ENCODE assay signal across 19 cellular contexts in genomic region chr1:13535227-13535626, GRCh38. TPM values are rescaled to one million over a fixed set of nuclear protein-coding genes. Genes with fewer than 3 reads are reported as not detected.
DNase-seq lines count a peak whose midpoint lies in the region; ATAC-seq, FAIRE-seq and TF ChIP-seq lines count a peak whose summit lies in the region.
"Had no signal": no experiment of that assay in that cellular context is flagged by ENCODE, and none has a peak within 500 bp of the region (broad histone marks: within the 10 kb centered on the region; RNA-seq: fewer than 3 reads in every experiment).

No MANE protein-coding gene starts in this region.

- in situ Hi-C loops in gastrocnemius medialis (cut with MboI; ENCODE audit: low sequenced_read_pairs in 4 of 4) = no loop called here

- H3K4me1 ChIP-seq in heart left ventricle (peaks cover 0 to 25% (median 0%) of the 10 kb centered on the region in 12 donors), right atrium auricular region (no peaks in the 10 kb centered on the region), gastrocnemius medialis (peaks cover 11% of the 10 kb centered on the region in 2 donors)
- H3K4me1 ChIP-seq: Caco-2 had no signal

- no peak for TF ChIP-seq CTCF in bronchial epithelial cell (IDR thresholded peaks at IDR 0.05; ENCODE audit: insufficient read depth, low read length, severe bottlenecking)
- TF ChIP-seq CTCF in heart left ventricle (IDR thresholded peaks at IDR 0.05) = no peak
- no peak for TF ChIP-seq CTCF in right atrium auricular region (IDR thresholded peaks at IDR 0.05)
- no peak for TF ChIP-seq CTCF in gastrocnemius medialis (IDR thresholded peaks at IDR 0.05 in 4 of 5, conservative IDR thresholded peaks at IDR 0.05 in 1 of 5)
- TF ChIP-seq CTCF in HFFc6 (IDR thresholded peaks at IDR 0.05) = no peak

- TF ChIP-seq POLR2A in heart left ventricle (IDR thresholded peaks at IDR 0.05) = no peak
- TF ChIP-seq POLR2A in gastrocnemius medialis (IDR thresholded peaks at IDR 0.05) = no peak

- H3K4me3 ChIP-seq in bronchial epithelial cell (ENCODE audit: low read depth, low read length) = no peak overlapping the region
- H3K4me3 ChIP-seq in heart left ventricle = no peak overlapping the region
- no peak overlapping the region for H3K4me3 ChIP-seq in right atrium auricular region
- no peak overlapping the region for H3K4me3 ChIP-seq in gastrocnemius medialis
- H3K4me3 ChIP-seq: BLaER1, GM23248 had no signal

- no peaks in the 10 kb centered on the region for H3K36me3 ChIP-seq in bronchial epithelial cell (ENCODE audit: control insufficient read depth, insufficient read depth, low read length)
- H3K36me3 ChIP-seq in heart left ventricle = no peaks in the 10 kb centered on the region
- H3K36me3 ChIP-seq in right atrium auricular region = no peaks in the 10 kb centered on the region
- no peaks in the 10 kb centered on the region for H3K36me3 ChIP-seq in gastrocnemius medialis
- H3K36me3 ChIP-seq: BLaER1 had no signal

- H3K9me3 ChIP-seq in heart left ventricle = no peaks in the 10 kb centered on the region
- H3K9me3 ChIP-seq in right atrium auricular region = no peaks in the 10 kb centered on the region
- no peaks in the 10 kb centered on the region for H3K9me3 ChIP-seq in gastrocnemius medialis
- H3K9me3 ChIP-seq: BLaER1, Caco-2 had no signal

- peak; percentile 32 for FAIRE-seq in bronchial epithelial cell (lab: Jason Lieb, UNC)
- FAIRE-seq: HepG2, HTR-8/SVneo had no signal

- no peaks in the 10 kb centered on the region for H3K27me3 ChIP-seq in bronchial epithelial cell (ENCODE audit: control insufficient read depth, insufficient read depth, low read length)
- H3K27me3 ChIP-seq in heart left ventricle = peaks cover 0 to 3% (median 0%) of the 10 kb centered on the region in 9 donors
- no peaks in the 10 kb centered on the region for H3K27me3 ChIP-seq in right atrium auricular region
- no peaks in the 10 kb centered on the region for H3K27me3 ChIP-seq in gastrocnemius medialis
- H3K27me3 ChIP-seq: BLaER1 had no signal

- intact Hi-C loops in heart left ventricle (cut with DNase I) = no loop called here
- intact Hi-C loops in gastrocnemius medialis (cut with DNase I; ENCODE audit: low total_unique reads) = no loop called here

- peaks cover 50% of the 10 kb centered on the region for H3K9me3 Mint-ChIP-seq in HFFc6
- H3K9me3 Mint-ChIP-seq: CD8-positive, alpha-beta memory T cell had no signal

- no peaks in the 10 kb centered on the region; the same call in none of the 2 replicates for H3K27me3 Mint-ChIP-seq in HFFc6 (ENCODE audit: insufficient read depth)

- H3K27ac Mint-ChIP-seq in HFFc6 = no peak overlapping the region
- H3K27ac Mint-ChIP-seq: CD8-positive, alpha-beta memory T cell had no signal

- H3K4me1 Mint-ChIP-seq in HFFc6 (ENCODE audit: low read depth) = no peaks in the 10 kb centered on the region
- H3K4me1 Mint-ChIP-seq: CD8-positive, alpha-beta memory T cell had no signal

- 40 to 44% (median 43%) methylated on average over 6 of the region's 6 CpGs for WGBS in heart left ventricle, 4 donors

- H3K27ac ChIP-seq in heart left ventricle (peak overlapping the region; percentile 17 to 88 (median 76)), right atrium auricular region (peak overlapping the region; percentile 74 to 78), gastrocnemius medialis (peak overlapping the region; percentile 67 to 81 (median 73))
- H3K27ac ChIP-seq: BLaER1, GM23248 had no signal

- DNase-seq in bronchial epithelial cell (ENCODE audit: low read depth) (no peak), heart left ventricle (peak in 4 of 5 donors; percentile 54 to 81 (median 70)), right atrium auricular region (ENCODE audit: low spot score) (no peak), gastrocnemius medialis (peak; percentile 57 to 76), HFFc6 (no peak), T-helper 9 cell (no peak), hypothalamus (lab: John Stamatoyannopoulos, UW) (no peak)
- no peak for DNase-seq in activated CD4-positive, alpha-beta T cell treated with anti-CD3 and anti-CD28 coated beads for 1 hour
- DNase-seq: 8988T; AML-193; Caco-2; CD8-positive, alpha-beta memory T cell; DND-41; GDM1; GM23248; H7 had no signal

- H3K36me3 Mint-ChIP-seq in HFFc6 (ENCODE audit: low read depth) = peaks cover 4% of the 10 kb centered on the region; the same call in 1 of the 2 replicates
- H3K36me3 Mint-ChIP-seq: CD8-positive, alpha-beta memory T cell had no signal

- H3K4me3 Mint-ChIP-seq in HFFc6 = no peak overlapping the region
- H3K4me3 Mint-ChIP-seq: CD8-positive, alpha-beta memory T cell had no signal

- ATAC-seq in heart left ventricle = peak; percentile 94 to 98 (median 96)
- ATAC-seq in gastrocnemius medialis = peak; percentile 97 to 98
- ATAC-seq: HepG2 had no signal

RNA-seq across cellular contexts. Expression of gene LRRC38, which starts 21.4 kb away (rescaled TPM):
- total RNA-seq in bronchial epithelial cell (not detected in 2 replicates), heart left ventricle (1 to 10 TPM in 5 of 9 donors, under 1 TPM in 2, not detected in 2; 0.20 to 4.0 (median 1.7) TPM), right atrium auricular region (under 1 TPM in 1 of 2 donors, not detected in 1; 0.98 TPM), gastrocnemius medialis (1 to 10 TPM; 2.1 to 6.8 (median 5.7) TPM)
- polyA plus RNA-seq in heart left ventricle = 1 to 10 TPM in 1 of 2 donors, under 1 TPM in 1; 0.30 to 4.4 TPM
- total RNA-seq in HFFc6 (2021; fragmentation: NEBNext Ultra II Directional; extraction: Animal tissue kit (Norgen Biotek cat#: 25700)) = not detected
- total RNA-seq: Caco-2; CD8-positive, alpha-beta memory T cell; GM23248; HepG2 had no signal
- polyA plus RNA-seq: CD8-positive, alpha-beta memory T cell; GM23248; HepG2 had no signal

RNA-seq across cellular contexts. Expression of gene PDPN, which starts 48.4 kb away (rescaled TPM):
- total RNA-seq in bronchial epithelial cell = 3.2 and 3.5 TPM in 2 replicates
- total RNA-seq in heart left ventricle = 10 to 100 TPM in 8 of 9 donors, 1 to 10 TPM in 1; 9.7 to 46.1 (median 21.1) TPM
- polyA plus RNA-seq in heart left ventricle = 100 to 1,000 TPM in 1 of 2 donors, 1 to 10 TPM in 1; 4.4 to 162 TPM
- 10 to 100 TPM; 17.3 to 28.9 TPM for total RNA-seq in right atrium auricular region
- 10 to 100 TPM in 2 of 4 donors, 1 to 10 TPM in 2; 9.8 to 42.5 (median 21.3) TPM for total RNA-seq in gastrocnemius medialis
- not detected for total RNA-seq in HFFc6 (2021; fragmentation: NEBNext Ultra II Directional; extraction: Animal tissue kit (Norgen Biotek cat#: 25700))
- total RNA-seq: Caco-2, HepG2 had no signal
- polyA plus RNA-seq: CD8-positive, alpha-beta memory T cell; HepG2 had no signal

Comparison
In these comparisons a context has a peak if more than half of its experiments do, and no peak if none do; other contexts are left out.
1. DNase-seq: peak in heart left ventricle (4 of 5) and gastrocnemius medialis (2 of 2); none in bronchial epithelial cell (single experiment), right atrium auricular region (single experiment), HFFc6 (single experiment), activated CD4-positive, alpha-beta T cell treated with anti-CD3 and anti-CD28 coated beads for 1 hour (single experiment), T-helper 9 cell (single experiment) and hypothalamus (0 of 51).
2. Peak in every context shown above with its lines, with median percentiles within 50 percentile points of each other: H3K27ac ChIP-seq.